ENCODE assay signal across 1 cellular context in genomic region chr6:151493495-151494234, GRCh38.
A peak's percentile ranks its signal among the peaks of the same experiment; 100 is the strongest.
TF ChIP-seq lines count a peak whose summit lies in the region.

CCDC170 (plus strand) TSS chr6:151494017; CDS start chr6:151494129, 112 bp downstream.

TF ChIP-seq in HepG2, 621 proteins besides CTCF, POLR2A, EP300 and RAD21 (continued from another document and continues in another):
- TF ChIP-seq ZNF407 (CRISPR knock-in tag; IDR thresholded peaks at IDR 0.05; ENCODE audit: not compliant biosample characterization) = no peak
- peak; percentile 23; the same call in 1 of the 2 replicates for TF ChIP-seq ZNF253 (CRISPR knock-in tag; IDR thresholded peaks at IDR 0.05; ENCODE audit: borderline replicate concordance)
- no peak for TF ChIP-seq ELK4 (CRISPR knock-in tag; IDR thresholded peaks at IDR 0.05; ENCODE audit: borderline replicate concordance)
- TF ChIP-seq ZBTB42 (CRISPR knock-in tag; IDR thresholded peaks at IDR 0.05) = peak; percentile 29; the same call in 1 of the 2 replicates
- no peak for TF ChIP-seq MAFG (CRISPR knock-in tag; IDR thresholded peaks at IDR 0.05)
- TF ChIP-seq ZNF619 (CRISPR knock-in tag; IDR thresholded peaks at IDR 0.05) = no peak; the same call in 1 of the 2 replicates
- no peak for TF ChIP-seq REXO4 (CRISPR knock-in tag; IDR thresholded peaks at IDR 0.05; ENCODE audit: borderline replicate concordance)
- TF ChIP-seq FOXK1 (CRISPR knock-in tag; IDR thresholded peaks at IDR 0.05; ENCODE audit: borderline replicate concordance, low read depth) = no peak
- no peak for TF ChIP-seq ZBTB4 (CRISPR knock-in tag; IDR thresholded peaks at IDR 0.05; ENCODE audit: borderline replicate concordance)
- TF ChIP-seq GFI1 (CRISPR knock-in tag; IDR thresholded peaks at IDR 0.05; ENCODE audit: borderline replicate concordance) = peak; percentile 70; the same call in 1 of the 2 replicates
- peak; percentile 84 for TF ChIP-seq KMT2B (CRISPR knock-in tag; IDR thresholded peaks at IDR 0.05)
- peak; percentile 58; the same call in 1 of the 2 replicates for TF ChIP-seq ZNF841 (CRISPR knock-in tag; IDR thresholded peaks at IDR 0.05; ENCODE audit: borderline replicate concordance)
- TF ChIP-seq, protein P1, sequence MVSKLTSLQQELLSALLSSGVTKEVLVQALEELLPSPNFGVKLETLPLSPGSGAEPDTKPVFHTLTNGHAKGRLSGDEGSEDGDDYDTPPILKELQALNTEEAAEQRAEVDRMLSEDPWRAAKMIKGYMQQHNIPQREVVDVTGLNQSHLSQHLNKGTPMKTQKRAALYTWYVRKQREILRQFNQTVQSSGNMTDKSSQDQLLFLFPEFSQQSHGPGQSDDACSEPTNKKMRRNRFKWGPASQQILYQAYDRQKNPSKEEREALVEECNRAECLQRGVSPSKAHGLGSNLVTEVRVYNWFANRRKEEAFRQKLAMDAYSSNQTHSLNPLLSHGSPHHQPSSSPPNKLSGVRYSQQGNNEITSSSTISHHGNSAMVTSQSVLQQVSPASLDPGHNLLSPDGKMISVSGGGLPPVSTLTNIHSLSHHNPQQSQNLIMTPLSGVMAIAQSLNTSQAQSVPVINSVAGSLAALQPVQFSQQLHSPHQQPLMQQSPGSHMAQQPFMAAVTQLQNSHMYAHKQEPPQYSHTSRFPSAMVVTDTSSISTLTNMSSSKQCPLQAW (CRISPR knock-in tag; IDR thresholded peaks at IDR 0.05) = 0 out of 2 replicates have a peak, but pooled peaks have one; percentile 10
- TF ChIP-seq CREM (IDR thresholded peaks at IDR 0.05) = no peak
- TF ChIP-seq CREM (CRISPR knock-in tag; IDR thresholded peaks at IDR 0.05) = no peak
- no peak for TF ChIP-seq ATF1 (CRISPR knock-in tag; IDR thresholded peaks at IDR 0.05)
- no peak for TF ChIP-seq PAWR (CRISPR knock-in tag; IDR thresholded peaks at IDR 0.05; ENCODE audit: borderline replicate concordance)
- TF ChIP-seq NAIF1 (CRISPR knock-in tag; IDR thresholded peaks at IDR 0.05; ENCODE audit: borderline replicate concordance) = peak; percentile 43; the same call in 1 of the 2 replicates
- TF ChIP-seq SETDB1 (CRISPR knock-in tag; IDR thresholded peaks at IDR 0.05; ENCODE audit: borderline replicate concordance) = no peak
- TF ChIP-seq, protein P2, sequence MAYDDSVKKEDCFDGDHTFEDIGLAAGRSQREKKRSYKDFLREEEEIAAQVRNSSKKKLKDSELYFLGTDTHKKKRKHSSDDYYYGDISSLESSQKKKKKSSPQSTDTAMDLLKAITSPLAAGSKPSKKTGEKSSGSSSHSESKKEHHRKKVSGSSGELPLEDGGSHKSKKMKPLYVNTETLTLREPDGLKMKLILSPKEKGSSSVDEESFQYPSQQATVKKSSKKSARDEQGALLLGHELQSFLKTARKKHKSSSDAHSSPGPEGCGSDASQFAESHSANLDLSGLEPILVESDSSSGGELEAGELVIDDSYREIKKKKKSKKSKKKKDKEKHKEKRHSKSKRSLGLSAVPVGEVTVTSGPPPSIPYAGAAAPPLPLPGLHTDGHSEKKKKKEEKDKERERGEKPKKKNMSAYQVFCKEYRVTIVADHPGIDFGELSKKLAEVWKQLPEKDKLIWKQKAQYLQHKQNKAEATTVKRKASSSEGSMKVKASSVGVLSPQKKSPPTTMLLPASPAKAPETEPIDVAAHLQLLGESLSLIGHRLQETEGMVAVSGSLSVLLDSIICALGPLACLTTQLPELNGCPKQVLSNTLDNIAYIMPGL (CRISPR knock-in tag; IDR thresholded peaks at IDR 0.05; ENCODE audit: borderline replicate concordance in 1 of 2, low read depth in 1 of 2) = peak in 1 of 2 experiments; percentile 50; a peak in 1 of 4 replicates
- TF ChIP-seq PHF21A (CRISPR knock-in tag; IDR thresholded peaks at IDR 0.05) = peak; percentile 55; the same call in 1 of the 2 replicates
- TF ChIP-seq ZNF101 (CRISPR knock-in tag; IDR thresholded peaks at IDR 0.05; ENCODE audit: borderline replicate concordance, low read depth) = no peak
- no peak for TF ChIP-seq KLF12 (CRISPR knock-in tag; IDR thresholded peaks at IDR 0.05; ENCODE audit: borderline replicate concordance)
- TF ChIP-seq HNRNPK (IDR thresholded peaks at IDR 0.05; ENCODE audit: low read depth, low read length, poor library complexity, severe bottlenecking) = peak; percentile 12
- TF ChIP-seq SP4 (CRISPR knock-in tag; IDR thresholded peaks at IDR 0.05) = no peak; the same call in 1 of the 2 replicates
- no peak for TF ChIP-seq ZNF414 (CRISPR knock-in tag; IDR thresholded peaks at IDR 0.05)
- TF ChIP-seq ZNF879 (CRISPR knock-in tag; IDR thresholded peaks at IDR 0.05) = 0 out of 2 replicates have a peak, but pooled peaks have one; percentile 22
- TF ChIP-seq CC2D1A (CRISPR knock-in tag; IDR thresholded peaks at IDR 0.05) = no peak
- TF ChIP-seq ZNF772 (CRISPR knock-in tag; IDR thresholded peaks at IDR 0.05) = no peak; the same call in 1 of the 2 replicates
- peak; percentile 40 for TF ChIP-seq SRSF1 (optimal IDR thresholded peaks at IDR 0.05; ENCODE audit: low read depth, low read length)
- TF ChIP-seq ZFP62 (CRISPR knock-in tag; IDR thresholded peaks at IDR 0.05) = no peak
- no peak; the same call in 1 of the 2 replicates for TF ChIP-seq ZSCAN30 (CRISPR knock-in tag; IDR thresholded peaks at IDR 0.05)
- TF ChIP-seq CBX5 (CRISPR knock-in tag; IDR thresholded peaks at IDR 0.05; ENCODE audit: borderline replicate concordance) = no peak
- no peak; the same call in 1 of the 2 replicates for TF ChIP-seq ZNF788 (CRISPR knock-in tag; IDR thresholded peaks at IDR 0.05; ENCODE audit: borderline replicate concordance)
